Comparison of ENCODE assay signal across 13 cellular contexts in the genomic region with DNA sequence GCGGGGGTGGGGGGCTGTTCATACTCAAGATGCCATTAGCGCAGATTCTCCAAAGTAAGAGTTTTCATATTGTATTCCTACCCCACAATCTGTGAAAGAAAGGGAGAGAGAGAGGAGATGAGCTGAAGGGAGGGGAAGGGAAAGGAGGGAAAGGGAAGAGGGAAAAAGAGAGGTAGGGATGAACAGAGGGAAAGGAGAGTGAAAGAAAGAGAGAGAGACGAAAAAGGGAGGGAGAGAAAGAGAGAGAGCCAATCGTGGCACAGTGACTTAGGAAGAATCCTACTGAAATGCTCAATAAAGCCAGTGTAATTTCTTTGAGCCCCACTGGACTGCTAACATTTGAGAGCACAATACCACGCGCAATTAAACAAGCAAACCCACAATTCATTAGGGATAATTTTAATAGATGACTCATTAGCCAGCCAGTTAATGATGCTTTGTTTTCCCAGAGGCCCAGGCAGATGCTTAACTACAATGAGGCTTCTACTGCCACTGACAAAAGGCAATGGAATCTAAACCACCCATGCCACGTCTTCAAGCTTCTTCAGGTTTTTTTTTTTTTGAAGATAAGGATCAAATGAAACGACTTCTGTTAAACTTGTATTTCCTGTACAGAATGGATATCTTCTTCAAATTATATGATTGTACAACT.
A peak's percentile ranks its signal among the peaks of the same experiment; 100 is the strongest.
DNase-seq lines count a peak whose midpoint lies in the region; ATAC-seq and TF ChIP-seq lines count a peak whose summit lies in the region.
"Had no signal": no experiment of that assay in that cellular context is flagged by ENCODE, and none has a peak within 500 bp of the region (broad histone marks: within the 10 kb centered on the region; RNA-seq: fewer than 3 reads in every experiment).

No MANE protein-coding gene starts in this region.

- no peaks in the 10 kb centered on the region for H3K36me3 Mint-ChIP-seq in mesothelial cell of epicardium

- no peak overlapping the region for H3K4me3 Mint-ChIP-seq in mesothelial cell of epicardium
- H3K4me3 Mint-ChIP-seq: activated T-cell treated with anti-CD3 and anti-CD28 coated beads, Interleukin-2, amount 50 U/mL, for 4 hours had no signal

- CTCF ChIA-PET in HEK293 (lab: Yijun Ruan, JAX) = no interaction called here

- no peaks in the 10 kb centered on the region for H3K9me3 Mint-ChIP-seq in mesothelial cell of epicardium
- H3K9me3 Mint-ChIP-seq: activated T-cell treated with anti-CD3 and anti-CD28 coated beads, Interleukin-2, amount 50 U/mL, for 4 hours had no signal

- no peaks in the 10 kb centered on the region for H3K36me3 ChIP-seq in HEK293 (ENCODE audit: control insufficient read depth in 2 of 2, insufficient read depth in 1 of 2, low read length in 2 of 2)
- H3K36me3 ChIP-seq: thyroid gland had no signal

- H3K27ac Mint-ChIP-seq in mesothelial cell of epicardium = no peak overlapping the region

- TF ChIP-seq CTCF in HEK293 (tag by site-specific recombination; IDR thresholded peaks at IDR 0.05) = no peak
- no peak for TF ChIP-seq CTCF in astrocyte of the cerebellum (IDR thresholded peaks at IDR 0.05; ENCODE audit: low read depth, low read length, missing control alignments)
- no peak for TF ChIP-seq CTCF in GM13977 (IDR thresholded peaks at IDR 0.05; ENCODE audit: extremely low read depth, insufficient read depth, missing control alignments)
- TF ChIP-seq CTCF in mesothelial cell of epicardium (IDR thresholded peaks at IDR 0.05; ENCODE audit: unreplicated experiment) = no peak

- H3K9me3 ChIP-seq in HEK293 (ENCODE audit: control insufficient read depth, insufficient read depth, low read depth, low read length) = no peaks in the 10 kb centered on the region
- H3K9me3 ChIP-seq: thyroid gland had no signal

- in situ Hi-C loops in astrocyte of the cerebellum (cut with HindIII; ENCODE audit: low sequenced_read_pairs) = no loop called here
- in situ Hi-C loops in GM13977 (cut with MboI; ENCODE audit: low pct_unique_long_range_greater_than_20kb, low sequenced_read_pairs, unreplicated experiment) = no loop called here

- DNase-seq in A172 (ENCODE audit: low spot score) (peak; percentile 69), astrocyte of the cerebellum (ENCODE audit: low read depth) (peak; percentile 2), inferior parietal cortex (ENCODE audit: extremely low spot score) (peak; percentile 15), cortex of kidney (lab: John Stamatoyannopoulos, UW) (no peak), GM13977 (ENCODE audit: low spot score) (no peak), mesothelial cell of epicardium (ENCODE audit: low spot score in 2 of 2, unreplicated experiment in 2 of 2) (no peak)
- DNase-seq: activated T-cell treated with anti-CD3 and anti-CD28 coated beads, Interleukin-2, amount 50 U/mL, for 4 hours; NCI-H1930; occipital lobe; thyroid gland had no signal

- no peak for ATAC-seq in GM21723 (IDR thresholded peaks at IDR 0.05; ENCODE audit: unreplicated experiment)
- ATAC-seq: activated T-cell treated with anti-CD3 and anti-CD28 coated beads, Interleukin-2, amount 50 U/mL, for 4 hours had no signal

- no peaks in the 10 kb centered on the region for H3K27me3 Mint-ChIP-seq in mesothelial cell of epicardium (ENCODE audit: low read depth)

- peaks cover 19% of the 10 kb centered on the region for H3K4me1 Mint-ChIP-seq in mesothelial cell of epicardium

- POLR2A ChIA-PET in HEK293 (lab: Yijun Ruan, JAX) = no interaction called here

- no peak overlapping the region for H3K27ac ChIP-seq in HEK293 (ENCODE audit: extremely low read depth, low read depth, low read length)
- H3K27ac ChIP-seq: BLaER1 treated with 17β-estradiol and CSF1 and Interleukin-3, amounts not matched to agents 10 nM and 100 nM; thyroid gland had no signal

- H3K4me3 ChIP-seq in HEK293 (ENCODE audit: low read depth, low read length) (no peak overlapping the region), astrocyte of the cerebellum (ENCODE audit: low read depth, low read length) (no peak overlapping the region)
- H3K4me3 ChIP-seq: BLaER1 treated with 17β-estradiol and CSF1 and Interleukin-3, amounts not matched to agents 10 nM and 100 nM; thyroid gland had no signal

- H3K4me1 ChIP-seq in HEK293 (ENCODE audit: control insufficient read depth, insufficient read depth, low read length) = no peaks in the 10 kb centered on the region
- H3K4me1 ChIP-seq: thyroid gland had no signal

TF ChIP-seq in HEK293, 187 proteins besides CTCF, POLR2A, EP300 and RAD21:
- no peak for TF ChIP-seq ZNF558 (tag by site-specific recombination; IDR thresholded peaks at IDR 0.05)
- TF ChIP-seq ZNF366 (tag by site-specific recombination; conservative IDR thresholded peaks at IDR 0.05) = peak; percentile 76

Comparison
In these comparisons a context has a peak if more than half of its experiments do, and no peak if none do; other contexts are left out.
1. DNase-seq: peak in A172 (single experiment), astrocyte of the cerebellum (single experiment) and inferior parietal cortex (single experiment); none in cortex of kidney (single experiment), GM13977 (single experiment) and mesothelial cell of epicardium (0 of 2).